In the genomic region with DNA sequence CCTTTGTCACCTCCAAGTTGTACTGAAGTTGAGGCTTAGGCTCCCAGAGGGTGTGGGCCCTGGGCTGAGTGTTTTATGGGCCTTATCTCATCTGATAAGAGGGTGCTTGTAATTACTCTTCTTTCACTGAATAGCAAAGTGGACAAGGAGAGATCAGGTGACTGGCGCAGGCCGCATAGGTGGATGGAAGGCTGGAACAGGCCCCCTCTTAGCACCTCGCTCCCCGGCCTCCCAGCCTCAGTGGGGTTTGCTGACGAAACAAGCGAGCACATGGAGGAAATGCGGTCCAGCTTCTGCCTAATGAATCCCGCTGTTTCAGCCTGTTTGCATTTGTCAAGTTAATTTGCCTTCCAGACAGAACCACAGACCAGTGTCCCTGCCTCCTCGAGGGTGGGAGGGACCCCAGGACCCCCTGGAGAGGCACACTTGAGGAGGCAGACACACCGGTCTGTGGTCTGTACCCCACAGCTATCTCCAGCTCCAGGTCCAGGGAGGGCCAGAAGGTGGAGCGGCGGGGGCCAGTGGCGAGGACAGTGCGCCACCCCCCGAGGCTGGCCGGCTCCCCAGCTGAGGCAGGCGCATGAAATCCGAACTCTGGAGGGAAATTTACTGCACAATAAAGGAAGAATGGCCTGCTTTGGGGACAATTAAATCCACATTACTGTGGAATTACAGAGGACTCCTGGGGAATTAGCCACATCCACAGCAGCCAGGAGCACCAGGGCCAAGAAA, we compare ENCODE assay signal across 16 cellular contexts.
"Had no signal": no experiment of that assay in that cellular context is flagged by ENCODE, and none has a peak within 500 bp of the region (broad histone marks: within the 10 kb centered on the region; RNA-seq: fewer than 3 reads in every experiment).

No MANE protein-coding gene starts in this region.

- H3K4me3 ChIP-seq: coronary artery, heart right ventricle, stomach, testis had no signal

- ATAC-seq: activated CD8-positive, alpha-beta T cell treated with anti-CD3 and anti-CD28 coated beads for 36 hours; heart right ventricle; natural killer cell; T-cell had no signal

- H3K9me3 ChIP-seq: heart right ventricle, stomach, testis had no signal

- DNase-seq: activated CD4-positive, alpha-beta T cell treated with anti-CD3 and anti-CD28 coated beads, Interleukin-2, amount 10 ng/mL, durations not matched to agents 24 days and 14 days; activated CD8-positive, alpha-beta T cell treated with anti-CD3 and anti-CD28 coated beads for 36 hours; activated naive CD4-positive, alpha-beta T cell treated with Interleukin-2 at 50 U/mL for 16 hours; activated naive CD8-positive, alpha-beta T cell treated with anti-CD3 and anti-CD28 coated beads, Interleukin-2, amount 10 ng/mL, durations not matched to agents 7 days and 5 days; activated T-cell treated with anti-CD3 and anti-CD28 coated beads, Interleukin-2, amount 50 U/mL, for 1 hour; brain microvascular endothelial cell; central memory CD4-positive, alpha-beta T cell; heart right ventricle; immature natural killer cell; mesenchymal stem cell; natural killer cell; stomach; T-cell; testis had no signal

- H3K36me3 ChIP-seq: brain microvascular endothelial cell, heart right ventricle, stomach had no signal

- H3K9me3 Mint-ChIP-seq: activated CD4-positive, alpha-beta T cell treated with anti-CD3 and anti-CD28 coated beads, Interleukin-2, amount 10 ng/mL, durations not matched to agents 24 days and 14 days; activated CD8-positive, alpha-beta T cell treated with anti-CD3 and anti-CD28 coated beads for 36 hours; activated naive CD8-positive, alpha-beta T cell treated with anti-CD3 and anti-CD28 coated beads, Interleukin-2, amount 10 ng/mL, durations not matched to agents 7 days and 5 days; activated T-helper 2 cell treated with anti-CD3 and anti-CD28 coated beads, Interferon-gamma antibody, Interleukin-2, Interleukin-4, amounts not matched to agents 10 μg/mL and 5 μg/mL and 100 μg/mL, durations not matched to agents 14 hours and 24 hours and 36 hours; immature natural killer cell; natural killer cell; T-cell had no signal

- H3K27ac Mint-ChIP-seq: activated CD4-positive, alpha-beta T cell treated with anti-CD3 and anti-CD28 coated beads, Interleukin-2, amount 10 ng/mL, durations not matched to agents 24 days and 14 days; activated CD8-positive, alpha-beta T cell treated with anti-CD3 and anti-CD28 coated beads for 36 hours; activated naive CD8-positive, alpha-beta T cell treated with anti-CD3 and anti-CD28 coated beads, Interleukin-2, amount 10 ng/mL, durations not matched to agents 7 days and 5 days; activated T-helper 2 cell treated with anti-CD3 and anti-CD28 coated beads, Interferon-gamma antibody, Interleukin-2, Interleukin-4, amounts not matched to agents 10 μg/mL and 5 μg/mL and 100 μg/mL, durations not matched to agents 14 hours and 24 hours and 36 hours; immature natural killer cell; natural killer cell; T-cell had no signal

- H3K4me1 Mint-ChIP-seq: activated CD4-positive, alpha-beta T cell treated with anti-CD3 and anti-CD28 coated beads, Interleukin-2, amount 10 ng/mL, durations not matched to agents 24 days and 14 days; activated naive CD8-positive, alpha-beta T cell treated with anti-CD3 and anti-CD28 coated beads, Interleukin-2, amount 10 ng/mL, durations not matched to agents 7 days and 5 days; immature natural killer cell; natural killer cell; T-cell had no signal

- H3K27me3 Mint-ChIP-seq: activated CD4-positive, alpha-beta T cell treated with anti-CD3 and anti-CD28 coated beads, Interleukin-2, amount 10 ng/mL, durations not matched to agents 24 days and 14 days; activated CD8-positive, alpha-beta T cell treated with anti-CD3 and anti-CD28 coated beads for 36 hours had no signal

- H3K4me1 ChIP-seq: testis had no signal

- H3K27ac ChIP-seq: brain microvascular endothelial cell, coronary artery, heart right ventricle, stomach, testis had no signal

- H3K36me3 Mint-ChIP-seq: activated naive CD8-positive, alpha-beta T cell treated with anti-CD3 and anti-CD28 coated beads, Interleukin-2, amount 10 ng/mL, durations not matched to agents 7 days and 5 days; immature natural killer cell; natural killer cell; T-cell had no signal

- H3K4me3 Mint-ChIP-seq: activated CD4-positive, alpha-beta T cell treated with anti-CD3 and anti-CD28 coated beads, Interleukin-2, amount 10 ng/mL, durations not matched to agents 24 days and 14 days; activated CD8-positive, alpha-beta T cell treated with anti-CD3 and anti-CD28 coated beads for 36 hours; activated naive CD8-positive, alpha-beta T cell treated with anti-CD3 and anti-CD28 coated beads, Interleukin-2, amount 10 ng/mL, durations not matched to agents 7 days and 5 days; immature natural killer cell; natural killer cell; T-cell had no signal

- H3K27me3 ChIP-seq: brain microvascular endothelial cell, stomach, testis had no signal
